ENCODE assay signal across 8 cellular contexts in genomic region chr6:163413345-163414116, GRCh38. TPM values are rescaled to one million over a fixed set of nuclear protein-coding genes. Genes with fewer than 3 reads are reported as not detected.
DNase-seq lines count a peak whose midpoint lies in the region; ATAC-seq and TF ChIP-seq lines count a peak whose summit lies in the region.

No MANE protein-coding gene starts in this region.

- CTCF ChIA-PET in AG04450 (lab: Charles Lee), result no interaction called here
- CTCF ChIA-PET in activated CD4-positive, alpha-beta memory T cell treated with anti-CD3 and anti-CD28 coated beads for 36 hours (lab: Charles Lee), result no interaction called here

- H3K4me3 ChIP-seq in AG04450 (ENCODE audit: low read depth, low read length), result peak overlapping the region; percentile 74
- H3K4me3 ChIP-seq in right lobe of liver, result peak overlapping the region; percentile 71 to 77 (median 75)

- under 1% methylated on average over 44 of the region's 109 CpGs for WGBS in right lobe of liver (ENCODE audit: insufficient coverage, low coverage, low lambda C conversion rate, missing lambda C conversion rate)

- H3K36me3 ChIP-seq in right lobe of liver, result no peaks in the 10 kb centered on the region

- no peaks in the 10 kb centered on the region for H3K27me3 ChIP-seq in AG04450 (ENCODE audit: control insufficient read depth, insufficient read depth, low read length)
- H3K27me3 ChIP-seq in right lobe of liver, result no peaks in the 10 kb centered on the region

- peak overlapping the region; percentile 88 for H3K27ac Mint-ChIP-seq in activated CD4-positive, alpha-beta memory T cell treated with anti-CD3 and anti-CD28 coated beads for 36 hours

- H3K4me1 Mint-ChIP-seq in activated CD4-positive, alpha-beta memory T cell treated with anti-CD3 and anti-CD28 coated beads for 36 hours (ENCODE audit: low read depth), result peaks cover 24% of the 10 kb centered on the region

- H3K27me3 Mint-ChIP-seq in activated CD4-positive, alpha-beta memory T cell treated with anti-CD3 and anti-CD28 coated beads for 36 hours, result no peaks in the 10 kb centered on the region

- H3K27ac ChIP-seq in AG04450 (ENCODE audit: low read depth, low read length) (peak overlapping the region; percentile 93), right lobe of liver (peak overlapping the region; percentile 97 to 100 (median 98))

- POLR2A ChIA-PET in AG04450 (lab: Yijun Ruan, JAX), result no interaction called here
- POLR2A ChIA-PET in activated CD4-positive, alpha-beta memory T cell treated with anti-CD3 and anti-CD28 coated beads for 36 hours (lab: Charles Lee), result no interaction called here

- H3K36me3 Mint-ChIP-seq in activated CD4-positive, alpha-beta memory T cell treated with anti-CD3 and anti-CD28 coated beads for 36 hours, result no peaks in the 10 kb centered on the region

- H3K9me3 Mint-ChIP-seq in activated CD4-positive, alpha-beta memory T cell treated with anti-CD3 and anti-CD28 coated beads for 36 hours, result no peaks in the 10 kb centered on the region

- peak; percentile 88 for TF ChIP-seq POLR2A in right lobe of liver (IDR thresholded peaks at IDR 0.05)

- H3K4me1 ChIP-seq in right lobe of liver, result peaks cover 0 to 11% (median 5%) of the 10 kb centered on the region in 4 donors

- no peak for TF ChIP-seq CTCF in AG04450 (IDR thresholded peaks at IDR 0.05; ENCODE audit: low read depth, low read length)
- no peak for TF ChIP-seq CTCF in right lobe of liver (IDR thresholded peaks at IDR 0.05)

- DNase-seq in AG04450 (ENCODE audit: low read depth, low spot score) (peak; percentile 81), NCI-H2227 treated with DMSO at 0.1 percent for 48 hours (lab: John Stamatoyannopoulos, UW) (peak; percentile 57), dermis microvascular lymphatic vessel endothelial cell (ENCODE audit: low read depth in 2 of 2) (peak; percentile 86 to 93), right lobe of liver (peak; percentile 91 to 92 (median 92))
- peak; percentile 91 for DNase-seq in activated CD4-positive, alpha-beta memory T cell treated with anti-CD3 and anti-CD28 coated beads for 36 hours
- DNase-seq in stimulated activated CD4-positive, alpha-beta T cell treated with anti-CD3 and anti-CD28 coated beads, Interleukin-4, amount 100 ng/mL, for 1 hour, result peak; percentile 91

- intact Hi-C loops in activated CD4-positive, alpha-beta memory T cell treated with anti-CD3 and anti-CD28 coated beads for 36 hours (cut with micrococcal nuclease), result loop anchor here (2.0 to 10.0 kb wide), 3 partner anchors 243 to 1511 kb away; partner anchors contain the start of genes PACRG and PRKN
- intact Hi-C loops in right lobe of liver (cut with DNase I), result loop anchor here in 1 of 2 donors (10.0 kb wide), 1 partner anchor 219 kb away; no protein-coding TSS in a partner anchor

- no peaks in the 10 kb centered on the region for H3K9me3 ChIP-seq in AG04450 (ENCODE audit: control insufficient read depth, insufficient read depth, low read length)
- no peaks in the 10 kb centered on the region for H3K9me3 ChIP-seq in right lobe of liver

- peak overlapping the region; percentile 76 for H3K4me3 Mint-ChIP-seq in activated CD4-positive, alpha-beta memory T cell treated with anti-CD3 and anti-CD28 coated beads for 36 hours

- ATAC-seq in GM18519 (IDR thresholded peaks at IDR 0.05; ENCODE audit: low FRiP score, unreplicated experiment), result peak; percentile 39
- peak; percentile 44 for ATAC-seq in HG03025 (IDR thresholded peaks at IDR 0.05; ENCODE audit: low FRiP score, unreplicated experiment)
- ATAC-seq in right lobe of liver, result peak; percentile 77 to 89 (median 84)

RNA-seq across cellular contexts. Expression of gene QKI, which starts 1.0 kb away (rescaled TPM):
- 157 and 165 TPM in 2 replicates for polyA plus RNA-seq in AG04450 (2011; rRNA removed)
- polyA minus RNA-seq in AG04450 (2011; rRNA and poly(A)+ RNA removed), result 335 and 377 TPM in 2 replicates
- 10 to 100 TPM; 43.9 to 44.2 TPM for total RNA-seq in activated CD4-positive, alpha-beta memory T cell treated with anti-CD3 and anti-CD28 coated beads for 36 hours
- total RNA-seq in dermis microvascular lymphatic vessel endothelial cell, result 156 and 218 TPM in 2 replicates
- total RNA-seq in right lobe of liver, result 10 to 100 TPM; 47.6 to 80.8 (median 76.3) TPM

Comparison
In these comparisons a context has a peak if more than half of its experiments do, and no peak if none do; other contexts are left out.
1. Peak in every context shown above with its lines: DNase-seq, ATAC-seq, H3K4me3 ChIP-seq and H3K27ac ChIP-seq.